ENCODE assay signal across 17 cellular contexts in genomic region chr5:76099756-76100155, GRCh38. TPM values are rescaled to one million over a fixed set of nuclear protein-coding genes. Genes with fewer than 3 reads are reported as not detected.
DNase-seq lines count a peak whose midpoint lies in the region; ATAC-seq, FAIRE-seq and TF ChIP-seq lines count a peak whose summit lies in the region.
"Had no signal": no experiment of that assay in that cellular context is flagged by ENCODE, and none has a peak within 500 bp of the region (broad histone marks: within the 10 kb centered on the region; RNA-seq: fewer than 3 reads in every experiment).

No MANE protein-coding gene starts in this region.

- H3K23ac ChIP-seq in neuronal stem cell (ENCODE audit: low read depth, low read length, poor library complexity), result no peak overlapping the region

- H3K4me1 ChIP-seq in HepG2 (ENCODE audit: insufficient read depth, low read length) (no peaks in the 10 kb centered on the region), right lobe of liver (no peaks in the 10 kb centered on the region), upper lobe of right lung (no peaks in the 10 kb centered on the region), neuronal stem cell (ENCODE audit: control insufficient read depth in 2 of 2, insufficient read depth in 1 of 2, low read depth in 1 of 2, low read length in 2 of 2) (no peaks in the 10 kb centered on the region)
- H3K4me1 ChIP-seq: gastrocnemius medialis had no signal

- H2BK15ac ChIP-seq in neuronal stem cell (ENCODE audit: low read length), result no peak overlapping the region

- H2BK5ac ChIP-seq in neuronal stem cell (ENCODE audit: low read length), result no peak overlapping the region

- H3K18ac ChIP-seq in neuronal stem cell (ENCODE audit: low read length), result no peak overlapping the region

- no peak for TF ChIP-seq POLR2A in HepG2 (IDR thresholded peaks at IDR 0.05; ENCODE audit: insufficient read depth in 1 of 2, low read depth in 2 of 2, low read length in 2 of 2)
- no peak for TF ChIP-seq POLR2A in right lobe of liver (IDR thresholded peaks at IDR 0.05)

- CTCF ChIA-PET in HepG2 (lab: Yijun Ruan, JAX; ENCODE audit: low intra/inter-chr PET ratio, low total read pairs), result no interaction called here

- TF ChIP-seq EP300 in HepG2 (IDR thresholded peaks at IDR 0.05; ENCODE audit: low read depth in 2 of 2, low read length in 2 of 2), result no peak
- no peak for TF ChIP-seq EP300 in HepG2 (CRISPR knock-in tag; IDR thresholded peaks at IDR 0.05; ENCODE audit: borderline replicate concordance)

- H3K79me1 ChIP-seq in neuronal stem cell (ENCODE audit: low read depth, low read length), result no peaks in the 10 kb centered on the region

- no peaks in the 10 kb centered on the region for H3K36me3 ChIP-seq in HepG2 (replicated peaks in 1 of 2; ENCODE audit: control insufficient read depth in 1 of 2, insufficient read depth in 2 of 2, low read length in 2 of 2)
- H3K36me3 ChIP-seq in right lobe of liver, result no peaks in the 10 kb centered on the region
- H3K36me3 ChIP-seq in upper lobe of right lung, result no peaks in the 10 kb centered on the region
- H3K36me3 ChIP-seq in neuronal stem cell (replicated peaks in 1 of 2; ENCODE audit: control insufficient read depth in 2 of 2, insufficient read depth in 2 of 2, low read length in 2 of 2), result no peaks in the 10 kb centered on the region
- H3K36me3 ChIP-seq: gastrocnemius medialis had no signal

- H3K27me3 ChIP-seq in HepG2 (ENCODE audit: control insufficient read depth in 1 of 2, insufficient read depth in 2 of 2, low read length in 2 of 2) (no peaks in the 10 kb centered on the region), right lobe of liver (no peaks in the 10 kb centered on the region), upper lobe of right lung (no peaks in the 10 kb centered on the region), neuronal stem cell (ENCODE audit: control insufficient read depth in 3 of 3, insufficient read depth in 3 of 3, low read depth in 1 of 3, low read length in 3 of 3) (no peaks in the 10 kb centered on the region)
- H3K27me3 ChIP-seq: gastrocnemius medialis had no signal

- no peak overlapping the region for H3K27ac ChIP-seq in HepG2 (ENCODE audit: extremely low read length, insufficient read depth, low read length)
- H3K27ac ChIP-seq in right lobe of liver, result no peak overlapping the region
- no peak overlapping the region for H3K27ac ChIP-seq in upper lobe of right lung
- no peak overlapping the region for H3K27ac ChIP-seq in neuronal stem cell (replicated peaks; ENCODE audit: low read length)
- H3K27ac ChIP-seq: gastrocnemius medialis had no signal

- H3K79me2 ChIP-seq in HepG2 (ENCODE audit: insufficient read depth, low read length), result no peaks in the 10 kb centered on the region

- no peak for ATAC-seq in HepG2
- ATAC-seq in right lobe of liver, result no peak
- ATAC-seq in GM21619 (IDR thresholded peaks at IDR 0.05; ENCODE audit: unreplicated experiment), result peak; percentile 50
- peak; percentile 55 for ATAC-seq in HG03342 (IDR thresholded peaks at IDR 0.05; ENCODE audit: unreplicated experiment)
- no peak for ATAC-seq in upper lobe of right lung
- ATAC-seq: gastrocnemius medialis had no signal

- no peak overlapping the region for H2BK12ac ChIP-seq in neuronal stem cell (ENCODE audit: low read length)

- 0% methylated on average over 1 of the region's 1 CpG for WGBS in HepG2 (ENCODE audit: low lambda C conversion rate)
- 73% methylated on average over 1 of the region's 1 CpG for WGBS in right lobe of liver (ENCODE audit: insufficient coverage, low coverage, low lambda C conversion rate, missing lambda C conversion rate)
- WGBS in neuronal stem cell (ENCODE audit: extremely low coverage in 2 of 2, insufficient read length in 2 of 2, insufficient replicate concordance in 1 of 2), 2 donors, result no CpG with 5 or more reads among the region's 1 CpG

- no peak overlapping the region for H2BK120ac ChIP-seq in neuronal stem cell (ENCODE audit: low read depth, low read length)

- H4K20me1 ChIP-seq in HepG2 (ENCODE audit: insufficient read depth, low read length), result no peaks in the 10 kb centered on the region

- TF ChIP-seq RAD21 in HepG2 (CRISPR knock-in tag; IDR thresholded peaks at IDR 0.05), result no peak

- TF ChIP-seq CTCF in HepG2 (CRISPR knock-in tag; IDR thresholded peaks at IDR 0.05) (no peak), right lobe of liver (IDR thresholded peaks at IDR 0.05) (no peak), upper lobe of right lung (IDR thresholded peaks at IDR 0.05) (no peak)

- no peak overlapping the region for H4K8ac ChIP-seq in neuronal stem cell (ENCODE audit: low read depth, low read length)

- H3K9me3 ChIP-seq in HepG2 (ENCODE audit: low read length), result no peaks in the 10 kb centered on the region
- no peaks in the 10 kb centered on the region for H3K9me3 ChIP-seq in right lobe of liver
- H3K9me3 ChIP-seq in upper lobe of right lung, result no peaks in the 10 kb centered on the region
- H3K9me3 ChIP-seq in neuronal stem cell (replicated peaks in 1 of 2; ENCODE audit: control insufficient read depth in 2 of 2, insufficient read depth in 1 of 2, low read depth in 1 of 2, low read length in 2 of 2), result no peaks in the 10 kb centered on the region
- H3K9me3 ChIP-seq: gastrocnemius medialis had no signal

- no peak overlapping the region for H4K91ac ChIP-seq in neuronal stem cell (ENCODE audit: low read depth, low read length, poor library complexity)

- POLR2A ChIA-PET in HepG2 (lab: Yijun Ruan, JAX), result no interaction called here

- no peak for DNase-seq in HepG2 (ENCODE audit: low spot score)
- no peak for DNase-seq in right lobe of liver
- DNase-seq in NCI-H524 treated with DMSO at 0.1 percent for 48 hours (lab: John Stamatoyannopoulos, UW), result no peak
- DNase-seq in nucleus accumbens (lab: John Stamatoyannopoulos, UW), result no peak
- DNase-seq in upper lobe of right lung, result no peak
- no peak for DNase-seq in neuronal stem cell (ENCODE audit: low spot score)
- DNase-seq: activated CD4-positive, alpha-beta T cell treated with anti-CD3 and anti-CD28 coated beads, Interleukin-2, amount 50 U/mL, for 48 hours; activated gamma-delta T cell treated with Interleukin-2 at 50 U/mL for 16 hours; DMS 273 treated with DMSO at 0.1 percent for 48 hours; gastrocnemius medialis; immature natural killer cell; mesenchymal stem cell; Right ventricle myocardium superior had no signal

- in situ Hi-C loops in HepG2 (cut with HindIII; ENCODE audit: extremely low pct_ligation_motif_present, low pct_unique_long_range_greater_than_20kb), result no loop called here

- H3K4me2 ChIP-seq in HepG2 (ENCODE audit: low read depth, low read length) (no peak overlapping the region), neuronal stem cell (ENCODE audit: insufficient read depth, low read length, poor library complexity, severe bottlenecking) (no peak overlapping the region)

- no peak overlapping the region for H3K9ac ChIP-seq in HepG2 (ENCODE audit: insufficient read depth, low read depth, low read length)
- H3K9ac ChIP-seq in neuronal stem cell (ENCODE audit: low read depth, low read length, poor library complexity), result no peak overlapping the region

- no TSS peak for BruUV-seq in HepG2 (replicated peaks; lab: Mats Ljungman, UMichigan)

- H3K4ac ChIP-seq in neuronal stem cell (ENCODE audit: low read length), result no peak overlapping the region

- FAIRE-seq in HepG2 (lab: Jason Lieb, UNC), result no peak

- H3K4me3 ChIP-seq in HepG2 (replicated peaks in 1 of 3; ENCODE audit: insufficient read depth in 1 of 3, low read depth in 2 of 3, low read length in 3 of 3) (no peak overlapping the region), right lobe of liver (no peak overlapping the region), upper lobe of right lung (no peak overlapping the region), neuronal stem cell (ENCODE audit: low read length in 2 of 2) (no peak overlapping the region)
- H3K4me3 ChIP-seq: gastrocnemius medialis had no signal

- no peak overlapping the region for H2AFZ ChIP-seq in HepG2 (ENCODE audit: low read length)
- H2AFZ ChIP-seq in neuronal stem cell (ENCODE audit: low read length), result no peak overlapping the region

- intact Hi-C loops in HepG2 (cut with micrococcal nuclease; ENCODE audit: unreplicated experiment) (no loop called here), right lobe of liver (cut with DNase I) (no loop called here), upper lobe of right lung (cut with DNase I) (no loop called here)

- H3K14ac ChIP-seq in neuronal stem cell (ENCODE audit: low read length), result no peak overlapping the region

- no peak overlapping the region for H2AK5ac ChIP-seq in neuronal stem cell (ENCODE audit: low read depth, low read length)

TF ChIP-seq in HepG2, 621 proteins besides CTCF, POLR2A, EP300 and RAD21 (continues in another document):
- TF ChIP-seq ZNF264 (CRISPR knock-in tag; IDR thresholded peaks at IDR 0.05), result no peak
- TF ChIP-seq ZNF570 (CRISPR knock-in tag; IDR thresholded peaks at IDR 0.05; ENCODE audit: borderline replicate concordance), result no peak

RNA-seq across cellular contexts. Expression of gene SV2C, which starts 16.6 kb away (rescaled TPM):
- not detected in 2 replicates for total RNA-seq in HepG2 (2016; rRNA removed; fragmentation: Illumina TruSeq; extraction: Trizol)
- total RNA-seq in HepG2 (2016; cell fraction: cytosol; rRNA removed; fragmentation: Illumina TruSeq; extraction: Trizol; ENCODE audit: low read depth), result not detected in 2 replicates
- not detected in 2 replicates for total RNA-seq in HepG2 (2016; cell fraction: insoluble cytoplasmic fraction; rRNA removed; fragmentation: Illumina TruSeq; extraction: Trizol)
- not detected in 2 replicates for total RNA-seq in HepG2 (2016; cell fraction: membrane; rRNA removed; fragmentation: Illumina TruSeq; extraction: Trizol)
- not detected in 2 replicates for total RNA-seq in HepG2 (2016; cell fraction: nucleus; rRNA removed; fragmentation: Illumina TruSeq; extraction: Trizol)
- polyA plus RNA-seq in HepG2 (2011; rRNA removed), result not detected in 2 replicates
- polyA plus RNA-seq in HepG2 (2011; cell fraction: cytosol; rRNA removed), result not detected in 2 replicates
- not detected in 2 replicates for polyA plus RNA-seq in HepG2 (2011; cell fraction: nucleus; rRNA removed)
- polyA plus RNA-seq in HepG2 (2012), result not detected in 2 replicates
- polyA plus RNA-seq in HepG2 (2016; cell fraction: cytosol; fragmentation: Illumina TruSeq; extraction: Trizol; ENCODE audit: low read depth), result not detected in 2 replicates
- not detected in 2 replicates for polyA plus RNA-seq in HepG2 (2016; cell fraction: insoluble cytoplasmic fraction; fragmentation: Illumina TruSeq; extraction: Trizol; ENCODE audit: low read depth)
- not detected in 2 replicates for polyA plus RNA-seq in HepG2 (2016; cell fraction: membrane; fragmentation: Illumina TruSeq; extraction: Trizol; ENCODE audit: low read depth)
- polyA plus RNA-seq in HepG2 (2016; cell fraction: nucleus; fragmentation: Illumina TruSeq; extraction: Trizol; ENCODE audit: insufficient read depth, low read depth), result not detected in 2 replicates
- polyA minus RNA-seq in HepG2 (2011; rRNA and poly(A)+ RNA removed; ENCODE audit: low replicate concordance), result not detected in 2 replicates
- polyA minus RNA-seq in HepG2 (2011; cell fraction: cytosol; rRNA and poly(A)+ RNA removed), result not detected in 2 replicates
- under 0.01 TPM in 1 of 2 replicates, not detected in the other for polyA minus RNA-seq in HepG2 (2011; cell fraction: nucleus; rRNA and poly(A)+ RNA removed)
- total RNA-seq in right lobe of liver, result under 1 TPM in 4 of 6 experiments, not detected in 2; under 0.01 to 0.05 (median 0.01) TPM
- 0.32 TPM for total RNA-seq in upper lobe of right lung
- 0.06 TPM for polyA plus RNA-seq in neuronal stem cell (2013, experiment 1 of 2)
- polyA plus RNA-seq in neuronal stem cell (2013, experiment 2 of 2), result 0.07 TPM
- total RNA-seq: gastrocnemius medialis, osteocyte, Right ventricle myocardium superior had no signal
- polyA plus RNA-seq: AG04450, immature natural killer cell had no signal

Comparison
In these comparisons a context has a peak if more than half of its experiments do, and no peak if none do; other contexts are left out.
1. ATAC-seq: peak in GM21619 (single experiment) and HG03342 (single experiment); none in HepG2 (single experiment), right lobe of liver (0 of 4) and upper lobe of right lung (single experiment).